In genomic region chr6:158789115-158789917, GRCh38 we compare ENCODE assay signal across 9 cellular contexts. TPM values are rescaled to one million over a fixed set of nuclear protein-coding genes. Genes with fewer than 3 reads are reported as not detected.
DNase-seq lines count a peak whose midpoint lies in the region; ATAC-seq and TF ChIP-seq lines count a peak whose summit lies in the region.
"Had no signal": no experiment of that assay in that cellular context is flagged by ENCODE, and none has a peak within 500 bp of the region (broad histone marks: within the 10 kb centered on the region; RNA-seq: fewer than 3 reads in every experiment).

No MANE protein-coding gene starts in this region.

- H3K4me3 Mint-ChIP-seq in natural killer cell treated with Interleukin-12 subunit alpha and Interleukin-12 subunit beta and Interleukin-15 and Interleukin-18, amount 100 ng/mL, for 72 hours, result peak overlapping the region; percentile 78

- WGBS in SK-N-SH (ENCODE audit: low lambda C conversion rate), result 96% methylated on average over 10 of the region's 11 CpGs

- POLR2A ChIA-PET in SK-N-SH (lab: Yijun Ruan, JAX), result no interaction called here

- CTCF ChIA-PET in SK-N-SH (lab: Yijun Ruan, JAX), result interaction anchor here (1.7 kb wide), 1 partner anchor 85 kb away, joined by 4 read pairs; no protein-coding TSS in a partner anchor

- peaks cover 56% of the 10 kb centered on the region for H3K79me2 ChIP-seq in SK-N-SH (ENCODE audit: insufficient read depth)

- no peak overlapping the region for H3K4me3 ChIP-seq in ascending aorta
- H3K4me3 ChIP-seq in SK-N-SH (ENCODE audit: low read depth in 2 of 2, low read length in 1 of 2), result no peak overlapping the region

- DNase-seq in activated T-cell treated with anti-CD3 and anti-CD28 coated beads, Interleukin-2, amount 50 U/mL, for 1 hour, result peak; percentile 60
- no peak for DNase-seq in natural killer cell treated with Interleukin-12 subunit alpha and Interleukin-12 subunit beta and Interleukin-15 and Interleukin-18, amount 100 ng/mL, for 72 hours (ENCODE audit: low spot score)
- DNase-seq in RPMI8226 (no peak), HT-29 (ENCODE audit: low spot score) (no peak), ascending aorta (ENCODE audit: low spot score in 2 of 2) (no peak), SK-N-SH (no peak)

- no peaks in the 10 kb centered on the region for H3K9me2 ChIP-seq in SK-N-SH

- peaks cover 3% of the 10 kb centered on the region for H3F3A ChIP-seq in SK-N-SH (replicated peaks; ENCODE audit: insufficient read depth)

- intact Hi-C loops in ascending aorta (cut with DNase I), result no loop called here

- H3K36me3 ChIP-seq in ascending aorta, result peaks cover 20 to 45% of the 10 kb centered on the region in 2 donors
- H3K36me3 ChIP-seq in SK-N-SH (replicated peaks in 1 of 2; ENCODE audit: control insufficient read depth in 1 of 2, insufficient read depth in 2 of 2, low read length in 1 of 2), result peaks cover 24 to 30% of the 10 kb centered on the region in 2 experiments

- H4K20me1 ChIP-seq in SK-N-SH (ENCODE audit: insufficient read depth), result peaks cover 20% of the 10 kb centered on the region

- H3K36me3 Mint-ChIP-seq in natural killer cell treated with Interleukin-12 subunit alpha and Interleukin-12 subunit beta and Interleukin-15 and Interleukin-18, amount 100 ng/mL, for 72 hours, result peaks cover 7% of the 10 kb centered on the region

- H3K4me2 ChIP-seq in SK-N-SH, result no peak overlapping the region

- H3K27ac ChIP-seq in ascending aorta (no peak overlapping the region), SK-N-SH (ENCODE audit: low read depth in 2 of 2, low read length in 1 of 2) (no peak overlapping the region)

- H3K4me1 ChIP-seq in ascending aorta (no peaks in the 10 kb centered on the region), SK-N-SH (ENCODE audit: control insufficient read depth in 1 of 2, insufficient read depth in 2 of 2, low read depth in 1 of 2, low read length in 1 of 2) (peaks cover 0 to 2% of the 10 kb centered on the region in 2 experiments; a peak in 1 of 4 replicates)

- no peaks in the 10 kb centered on the region for H3K27me3 Mint-ChIP-seq in natural killer cell treated with Interleukin-12 subunit alpha and Interleukin-12 subunit beta and Interleukin-15 and Interleukin-18, amount 100 ng/mL, for 72 hours

- ATAC-seq in GM18511 (IDR thresholded peaks at IDR 0.05; ENCODE audit: unreplicated experiment) (peak; percentile 46), HG02885 (IDR thresholded peaks at IDR 0.05; ENCODE audit: poor library complexity, unreplicated experiment) (peak; percentile 49)
- ATAC-seq in natural killer cell treated with Interleukin-12 subunit alpha and Interleukin-12 subunit beta and Interleukin-15 and Interleukin-18, amount 100 ng/mL, for 72 hours, result peak; percentile 86 to 89
- ATAC-seq: Panc1 had no signal

- TF ChIP-seq EP300 in SK-N-SH (IDR thresholded peaks at IDR 0.05; ENCODE audit: borderline replicate concordance in 1 of 2, low read depth in 1 of 2, low read length in 1 of 2), result no peak

- H3K27ac Mint-ChIP-seq in natural killer cell treated with Interleukin-12 subunit alpha and Interleukin-12 subunit beta and Interleukin-15 and Interleukin-18, amount 100 ng/mL, for 72 hours, result peak overlapping the region; percentile 92 to 97

- H3K27me3 ChIP-seq in ascending aorta, result no peaks in the 10 kb centered on the region
- H3K27me3 ChIP-seq in SK-N-SH (ENCODE audit: insufficient read depth), result no peaks in the 10 kb centered on the region

- no peaks in the 10 kb centered on the region for H3K9me3 Mint-ChIP-seq in natural killer cell treated with Interleukin-12 subunit alpha and Interleukin-12 subunit beta and Interleukin-15 and Interleukin-18, amount 100 ng/mL, for 72 hours

- peaks cover 28 to 29% of the 10 kb centered on the region in 2 donors for H3K4me1 Mint-ChIP-seq in natural killer cell treated with Interleukin-12 subunit alpha and Interleukin-12 subunit beta and Interleukin-15 and Interleukin-18, amount 100 ng/mL, for 72 hours (ENCODE audit: low read depth in 2 of 2)

- H2AFZ ChIP-seq in SK-N-SH (ENCODE audit: low read depth), result no peak overlapping the region

- H3K9me3 ChIP-seq in ascending aorta (no peaks in the 10 kb centered on the region), SK-N-SH (no peaks in the 10 kb centered on the region)

- H3K9ac ChIP-seq in SK-N-SH, result no peak overlapping the region

- TF ChIP-seq CTCF in ascending aorta (IDR thresholded peaks at IDR 0.05), result no peak
- TF ChIP-seq CTCF in SK-N-SH (IDR thresholded peaks at IDR 0.05), result no peak

- no peak for TF ChIP-seq RAD21 in SK-N-SH (IDR thresholded peaks at IDR 0.05; ENCODE audit: low read length)

TF ChIP-seq in SK-N-SH, 30 proteins besides CTCF, POLR2A, EP300 and RAD21 (continues in another document):
- TF ChIP-seq POLR2AphosphoS5 (IDR thresholded peaks at IDR 0.05; ENCODE audit: low read depth, low read length) (no peak), TCF12 (IDR thresholded peaks at IDR 0.05) (no peak), RFX5 (IDR thresholded peaks at IDR 0.05; ENCODE audit: low read length) (no peak), CHD2 (IDR thresholded peaks at IDR 0.05; ENCODE audit: low read length, partially characterized antibody) (no peak), NRF1 (IDR thresholded peaks at IDR 0.05; ENCODE audit: low read depth, low read length) (no peak), ZBTB33 (IDR thresholded peaks at IDR 0.05; ENCODE audit: borderline replicate concordance, low read depth) (no peak), FOSL2 (IDR thresholded peaks at IDR 0.05; ENCODE audit: borderline replicate concordance, low read depth) (no peak), PBX3 (IDR thresholded peaks at IDR 0.05) (no peak), NFIC (IDR thresholded peaks at IDR 0.05; ENCODE audit: borderline replicate concordance) (no peak), ELF1 (IDR thresholded peaks at IDR 0.05) (no peak), TAF1 (IDR thresholded peaks at IDR 0.05; ENCODE audit: borderline replicate concordance, low read depth, low read length) (no peak)
- TF ChIP-seq, protein P1, sequence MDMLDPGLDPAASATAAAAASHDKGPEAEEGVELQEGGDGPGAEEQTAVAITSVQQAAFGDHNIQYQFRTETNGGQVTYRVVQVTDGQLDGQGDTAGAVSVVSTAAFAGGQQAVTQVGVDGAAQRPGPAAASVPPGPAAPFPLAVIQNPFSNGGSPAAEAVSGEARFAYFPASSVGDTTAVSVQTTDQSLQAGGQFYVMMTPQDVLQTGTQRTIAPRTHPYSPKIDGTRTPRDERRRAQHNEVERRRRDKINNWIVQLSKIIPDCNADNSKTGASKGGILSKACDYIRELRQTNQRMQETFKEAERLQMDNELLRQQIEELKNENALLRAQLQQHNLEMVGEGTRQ (IDR thresholded peaks at IDR 0.05; ENCODE audit: borderline replicate concordance, low read depth, low read length), result no peak
- TF ChIP-seq, protein P2, sequence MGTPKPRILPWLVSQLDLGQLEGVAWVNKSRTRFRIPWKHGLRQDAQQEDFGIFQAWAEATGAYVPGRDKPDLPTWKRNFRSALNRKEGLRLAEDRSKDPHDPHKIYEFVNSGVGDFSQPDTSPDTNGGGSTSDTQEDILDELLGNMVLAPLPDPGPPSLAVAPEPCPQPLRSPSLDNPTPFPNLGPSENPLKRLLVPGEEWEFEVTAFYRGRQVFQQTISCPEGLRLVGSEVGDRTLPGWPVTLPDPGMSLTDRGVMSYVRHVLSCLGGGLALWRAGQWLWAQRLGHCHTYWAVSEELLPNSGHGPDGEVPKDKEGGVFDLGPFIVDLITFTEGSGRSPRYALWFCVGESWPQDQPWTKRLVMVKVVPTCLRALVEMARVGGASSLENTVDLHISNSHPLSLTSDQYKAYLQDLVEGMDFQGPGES (IDR thresholded peaks at IDR 0.05; ENCODE audit: low read depth, low read length), result no peak
- TF ChIP-seq, protein P3, sequence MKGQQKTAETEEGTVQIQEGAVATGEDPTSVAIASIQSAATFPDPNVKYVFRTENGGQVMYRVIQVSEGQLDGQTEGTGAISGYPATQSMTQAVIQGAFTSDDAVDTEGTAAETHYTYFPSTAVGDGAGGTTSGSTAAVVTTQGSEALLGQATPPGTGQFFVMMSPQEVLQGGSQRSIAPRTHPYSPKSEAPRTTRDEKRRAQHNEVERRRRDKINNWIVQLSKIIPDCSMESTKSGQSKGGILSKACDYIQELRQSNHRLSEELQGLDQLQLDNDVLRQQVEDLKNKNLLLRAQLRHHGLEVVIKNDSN (IDR thresholded peaks at IDR 0.05; ENCODE audit: borderline replicate concordance, low read depth), result no peak
- TF ChIP-seq, protein P4, sequence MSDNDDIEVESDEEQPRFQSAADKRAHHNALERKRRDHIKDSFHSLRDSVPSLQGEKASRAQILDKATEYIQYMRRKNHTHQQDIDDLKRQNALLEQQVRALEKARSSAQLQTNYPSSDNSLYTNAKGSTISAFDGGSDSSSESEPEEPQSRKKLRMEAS (IDR thresholded peaks at IDR 0.05; ENCODE audit: low read depth), result no peak

RNA-seq across cellular contexts. Expression of gene EZR, which starts 29.9 kb away (rescaled TPM):
- total RNA-seq in natural killer cell treated with Interleukin-12 subunit alpha and Interleukin-12 subunit beta and Interleukin-15 and Interleukin-18, amount 100 ng/mL, for 72 hours, result 100 to 1,000 TPM in 1 of 2 donors, 10 to 100 TPM in 1; 71.0 to 135 TPM
- total RNA-seq in HT-29 (2014; rRNA removed; shearing (Covaris generic)), result 277 and 282 TPM in 2 replicates
- 49.7 TPM for total RNA-seq in ascending aorta
- polyA plus RNA-seq in SK-N-SH (2012; rRNA removed), result 84.3 and 92.0 TPM in 2 replicates
- polyA plus RNA-seq in SK-N-SH (2012; cell fraction: cytosol; rRNA removed), result 62.4 and 69.7 TPM in 2 replicates
- 75.6 and 84.7 TPM in 2 replicates for polyA plus RNA-seq in SK-N-SH (2012; cell fraction: nucleus; rRNA removed)
